In genomic region chr6:7502743-7503142, GRCh38 we compare ENCODE assay signal across 16 cellular contexts. TPM values are rescaled to one million over a fixed set of nuclear protein-coding genes. Genes with fewer than 3 reads are reported as not detected.
DNase-seq lines count a peak whose midpoint lies in the region; ATAC-seq and TF ChIP-seq lines count a peak whose summit lies in the region.
"Had no signal": no experiment of that assay in that cellular context is flagged by ENCODE, and none has a peak within 500 bp of the region (broad histone marks: within the 10 kb centered on the region; RNA-seq: fewer than 3 reads in every experiment).

No MANE protein-coding gene starts in this region.

- no peak overlapping the region for H3K56ac ChIP-seq in IMR-90 (ENCODE audit: extremely low read depth, insufficient read depth, low read length)

- no peak overlapping the region for H3K23ac ChIP-seq in IMR-90 (ENCODE audit: low read depth, low read length)

- peak overlapping the region; percentile 9 for H2AK9ac ChIP-seq in IMR-90 (replicated peaks; ENCODE audit: low read depth, low read length, poor library complexity)

- H3K27me3 ChIP-seq in IMR-90 (ENCODE audit: control insufficient read depth, insufficient read depth, low read length) (no peaks in the 10 kb centered on the region), heart right ventricle (no peaks in the 10 kb centered on the region), neural progenitor cell (no peaks in the 10 kb centered on the region)

- H4K5ac ChIP-seq in IMR-90 (ENCODE audit: low read depth, low read length): no peak overlapping the region

- intact Hi-C loops in IMR-90 (cut with micrococcal nuclease): no loop called here
- intact Hi-C loops in heart right ventricle (cut with DNase I): no loop called here

- WGBS in IMR-90 (ENCODE audit: extremely low coverage in 2 of 2, insufficient read length in 1 of 2), 2 experiments: 78% methylated on average over 8 of the region's 11 CpGs; no CpG with 5 or more reads in 1 of the 2 experiments
- 69 to 77% methylated on average over 11 of the region's 11 CpGs for WGBS in heart right ventricle, 2 donors

- no peak overlapping the region for H3K9ac ChIP-seq in IMR-90 (ENCODE audit: low read depth, low read length)
- no peak overlapping the region for H3K9ac ChIP-seq in neural progenitor cell

- DNase-seq in NCI-H510A treated with DMSO at 0.1 percent for 48 hours (lab: John Stamatoyannopoulos, UW): peak; percentile 14
- no peak for DNase-seq in NCI-H510A (lab: John Stamatoyannopoulos, UW)
- DNase-seq in IMR-90: no peak
- no peak for DNase-seq in heart right ventricle
- DNase-seq in neural progenitor cell (ENCODE audit: low spot score): peak; percentile 9
- no peak for DNase-seq in activated naive CD8-positive, alpha-beta T cell treated with anti-CD3 and anti-CD28 coated beads for 36 hours
- DNase-seq in AG08395 (ENCODE audit: low spot score): no peak
- no peak for DNase-seq in iPS-NIHi11 (ENCODE audit: low spot score)
- DNase-seq: DND-41, MV-4-11, NCI-H1436, NCI-H2081, NCI-H748 treated with DMSO at 0.1 percent for 48 hours, SHP77 had no signal

- no peak overlapping the region for H3K18ac ChIP-seq in IMR-90 (ENCODE audit: low read depth, low read length)

- no peak overlapping the region for H4K91ac ChIP-seq in IMR-90 (ENCODE audit: insufficient read depth, low read depth, low read length)

- H3K9me3 Mint-ChIP-seq in neural progenitor cell: peaks cover 5% of the 10 kb centered on the region
- no peaks in the 10 kb centered on the region for H3K9me3 Mint-ChIP-seq in activated naive CD8-positive, alpha-beta T cell treated with anti-CD3 and anti-CD28 coated beads for 36 hours

- no peak overlapping the region for H2AK5ac ChIP-seq in IMR-90 (ENCODE audit: low read depth, low read length)

- no peaks in the 10 kb centered on the region for H4K20me1 ChIP-seq in IMR-90 (ENCODE audit: insufficient read depth, low read length)
- no peaks in the 10 kb centered on the region for H4K20me1 ChIP-seq in neural progenitor cell (ENCODE audit: low read depth)

- H3K4me3 ChIP-seq in IMR-90 (ENCODE audit: insufficient read depth, low read depth, low read length) (no peak overlapping the region), heart right ventricle (no peak overlapping the region), neural progenitor cell (no peak overlapping the region)

- H3K4ac ChIP-seq in IMR-90 (ENCODE audit: low read depth, low read length): no peak overlapping the region

- no peaks in the 10 kb centered on the region for H3K36me3 ChIP-seq in IMR-90 (ENCODE audit: control insufficient read depth, insufficient read depth, low read length)
- H3K36me3 ChIP-seq in heart right ventricle: no peaks in the 10 kb centered on the region
- H3K36me3 ChIP-seq in neural progenitor cell: no peaks in the 10 kb centered on the region

- H3K79me1 ChIP-seq in IMR-90 (ENCODE audit: low read depth in 1 of 2, low read length in 2 of 2): no peaks in the 10 kb centered on the region

- H3K4me1 Mint-ChIP-seq in neural progenitor cell: peaks cover 6% of the 10 kb centered on the region
- peaks cover 4% of the 10 kb centered on the region for H3K4me1 Mint-ChIP-seq in activated naive CD8-positive, alpha-beta T cell treated with anti-CD3 and anti-CD28 coated beads for 36 hours

- no peak overlapping the region for H2AFZ ChIP-seq in IMR-90 (replicated peaks; ENCODE audit: low read length, poor library complexity)
- H2AFZ ChIP-seq in neural progenitor cell (replicated peaks): no peak overlapping the region

- POLR2A ChIA-PET in IMR-90 (lab: Charles Lee; ENCODE audit: unreplicated experiment): no interaction called here

- H3K4me2 ChIP-seq in IMR-90 (ENCODE audit: low read depth, low read length): no peak overlapping the region
- no peak overlapping the region for H3K4me2 ChIP-seq in neural progenitor cell

- no peak overlapping the region for H4K8ac ChIP-seq in IMR-90 (ENCODE audit: low read depth in 2 of 2, low read length in 2 of 2)

- no peaks in the 10 kb centered on the region for H3K27me3 Mint-ChIP-seq in neural progenitor cell (ENCODE audit: insufficient read depth, low read depth)
- H3K27me3 Mint-ChIP-seq in activated naive CD8-positive, alpha-beta T cell treated with anti-CD3 and anti-CD28 coated beads for 36 hours: peaks cover 19% of the 10 kb centered on the region

- H2BK15ac ChIP-seq in IMR-90 (ENCODE audit: low read depth, low read length): no peak overlapping the region

- H3K9me3 ChIP-seq in IMR-90 (ENCODE audit: control insufficient read depth, insufficient read depth, low read length) (no peaks in the 10 kb centered on the region), heart right ventricle (no peaks in the 10 kb centered on the region), neural progenitor cell (ENCODE audit: low read depth) (no peaks in the 10 kb centered on the region)

- CTCF ChIA-PET in IMR-90 (lab: Yijun Ruan, JAX): no interaction called here

- dilution Hi-C loops in IMR-90 (cut with HindIII; ENCODE audit: low sequenced_read_pairs, unreplicated experiment): no loop called here

- no peaks in the 10 kb centered on the region for H3K36me3 Mint-ChIP-seq in neural progenitor cell
- H3K36me3 Mint-ChIP-seq in activated naive CD8-positive, alpha-beta T cell treated with anti-CD3 and anti-CD28 coated beads for 36 hours: no peaks in the 10 kb centered on the region
- H3K36me3 Mint-ChIP-seq: CD14-positive monocyte had no signal

- ATAC-seq in IMR-90 (ENCODE audit: low read depth) (no peak), heart right ventricle (peak in 6 of 8 donors; percentile 25 to 62 (median 50))
- ATAC-seq: HCT116 had no signal

- TF ChIP-seq POLR2A in IMR-90 (IDR thresholded peaks at IDR 0.05; ENCODE audit: low read depth, low read length): no peak

- no peak overlapping the region for H2BK5ac ChIP-seq in IMR-90 (ENCODE audit: low read depth, low read length, poor library complexity, severe bottlenecking)

- H3K4me1 ChIP-seq in IMR-90 (ENCODE audit: control insufficient read depth, insufficient read depth, low read length) (peaks cover 5% of the 10 kb centered on the region), heart right ventricle (peaks cover 0 to 6% (median 4%) of the 10 kb centered on the region in 9 donors), neural progenitor cell (no peaks in the 10 kb centered on the region)

- no TSS peak for BruUV-seq in IMR-90 (replicated peaks; lab: Mats Ljungman, UMichigan)

- H3K9me1 ChIP-seq in IMR-90 (ENCODE audit: insufficient read depth, low read length): no peaks in the 10 kb centered on the region

- no peak overlapping the region for H2BK120ac ChIP-seq in IMR-90 (ENCODE audit: low read depth, low read length)

- H3F3A ChIP-seq in neural progenitor cell (ENCODE audit: low read depth): peaks cover 5% of the 10 kb centered on the region

- H3K27ac Mint-ChIP-seq in neural progenitor cell: no peak overlapping the region
- H3K27ac Mint-ChIP-seq in activated naive CD8-positive, alpha-beta T cell treated with anti-CD3 and anti-CD28 coated beads for 36 hours: no peak overlapping the region
- H3K27ac Mint-ChIP-seq: CD14-positive monocyte had no signal

- H3K79me2 ChIP-seq in neural progenitor cell (ENCODE audit: low read depth): no peaks in the 10 kb centered on the region

- no peak for TF ChIP-seq RAD21 in IMR-90 (IDR thresholded peaks at IDR 0.05; ENCODE audit: low read length)

- no peak overlapping the region for H3K14ac ChIP-seq in IMR-90 (replicated peaks; ENCODE audit: low read depth, low read length)

- H3K4me3 Mint-ChIP-seq in neural progenitor cell: no peak overlapping the region
- no peak overlapping the region for H3K4me3 Mint-ChIP-seq in activated naive CD8-positive, alpha-beta T cell treated with anti-CD3 and anti-CD28 coated beads for 36 hours
- H3K4me3 Mint-ChIP-seq: CD14-positive monocyte had no signal

- no peak overlapping the region for H2BK20ac ChIP-seq in IMR-90 (ENCODE audit: low read depth, low read length)

- in situ Hi-C loops in IMR-90 (cut with MboI; ENCODE audit: low sequenced_read_pairs): no loop called here

- H3K27ac ChIP-seq in IMR-90 (ENCODE audit: insufficient read depth, low read length) (no peak overlapping the region), heart right ventricle (no peak overlapping the region), neural progenitor cell (no peak overlapping the region)

- TF ChIP-seq CTCF in IMR-90 (conservative IDR thresholded peaks at IDR 0.05; ENCODE audit: low read depth, low read length) (no peak), heart right ventricle (IDR thresholded peaks at IDR 0.05) (no peak), neural progenitor cell (IDR thresholded peaks at IDR 0.05) (no peak)

TF ChIP-seq in IMR-90, 13 proteins besides CTCF, POLR2A, EP300 and RAD21 (continues in another document):
- TF ChIP-seq CEBPB (IDR thresholded peaks at IDR 0.05; ENCODE audit: low read depth, low read length) (no peak), NFE2L2 (IDR thresholded peaks at IDR 0.05; ENCODE audit: low read depth, low read length) (no peak), MAZ (IDR thresholded peaks at IDR 0.05; ENCODE audit: borderline replicate concordance, low read depth, low read length) (no peak), BHLHE40 (IDR thresholded peaks at IDR 0.05; ENCODE audit: low read depth, low read length) (no peak), ELK1 (IDR thresholded peaks at IDR 0.05; ENCODE audit: borderline replicate concordance, low read depth, low read length) (no peak), MAFK (IDR thresholded peaks at IDR 0.05; ENCODE audit: low read depth, low read length) (no peak), CHD1 (IDR thresholded peaks at IDR 0.05; ENCODE audit: low read depth, low read length) (no peak), FOS (IDR thresholded peaks at IDR 0.05; ENCODE audit: low read depth, low read length) (no peak), RFX5 (IDR thresholded peaks at IDR 0.05; ENCODE audit: low read depth, low read length) (no peak), MXI1 (IDR thresholded peaks at IDR 0.05; ENCODE audit: borderline replicate concordance, low read depth, low read length) (no peak), SMC3 (IDR thresholded peaks at IDR 0.05; ENCODE audit: low read depth, low read length) (no peak)

RNA-seq across cellular contexts. Expression of gene DSP, which starts 38.7 kb away (rescaled TPM):
- total RNA-seq in IMR-90 (2012; rRNA removed): 20.1 and 23.6 TPM in 2 replicates
- polyA plus RNA-seq in IMR-90 (2012; rRNA removed): 6.8 and 7.1 TPM in 2 replicates
- polyA plus RNA-seq in IMR-90 (2012; cell fraction: cytosol; rRNA removed): 2.5 and 2.9 TPM in 2 replicates
- 4.1 and 10.9 TPM in 2 replicates for polyA plus RNA-seq in IMR-90 (2012; cell fraction: nucleus; rRNA removed; ENCODE audit: low replicate concordance)
- 100 to 1,000 TPM; 273 to 471 (median 379) TPM for total RNA-seq in heart right ventricle
- 10 to 100 TPM; 56.5 to 79.1 TPM for polyA plus RNA-seq in heart right ventricle
- 38.3 and 38.7 TPM in 2 replicates for total RNA-seq in neural progenitor cell (ENCODE audit: low replicate concordance)
- under 1 TPM; 0.16 TPM for total RNA-seq in activated naive CD8-positive, alpha-beta T cell treated with anti-CD3 and anti-CD28 coated beads for 36 hours
- polyA plus RNA-seq: CD14-positive monocyte had no signal

Comparison
In these comparisons a context has a peak if more than half of its experiments do, and no peak if none do; other contexts are left out.
1. DNase-seq: peak in NCI-H510A treated with DMSO at 0.1 percent for 48 hours (single experiment) and neural progenitor cell (single experiment); none in NCI-H510A (single experiment), IMR-90 (single experiment), heart right ventricle (0 of 2), activated naive CD8-positive, alpha-beta T cell treated with anti-CD3 and anti-CD28 coated beads for 36 hours (single experiment), AG08395 (single experiment) and iPS-NIHi11 (single experiment).
2. RNA of gene DSP, which starts 38.7 kb away (total RNA-seq): 273 to 471 TPM in heart right ventricle, 38.3 to 38.7 TPM in neural progenitor cell and 20.1 to 23.6 TPM in IMR-90; 0.16 TPM in activated naive CD8-positive, alpha-beta T cell treated with anti-CD3 and anti-CD28 coated beads for 36 hours; every median in the first group is over 10 times any median in the second.